Comparison of ENCODE assay signal across 20 cellular contexts in genomic region chr10:63543576-63543962, GRCh38. TPM values are rescaled to one million over a fixed set of nuclear protein-coding genes. Genes with fewer than 3 reads are reported as not detected.
DNase-seq lines count a peak whose midpoint lies in the region; ATAC-seq, FAIRE-seq and TF ChIP-seq lines count a peak whose summit lies in the region.
"Had no signal": no experiment of that assay in that cellular context is flagged by ENCODE, and none has a peak within 500 bp of the region (broad histone marks: within the 10 kb centered on the region; RNA-seq: fewer than 3 reads in every experiment).

No MANE protein-coding gene starts in this region.

- no peak for TF ChIP-seq EP300 in A549 (IDR thresholded peaks at IDR 0.05)

- no peak for DNase-seq in A549 (ENCODE audit: low read depth in 1 of 2, low spot score in 1 of 2)
- DNase-seq in GM12891 (ENCODE audit: insufficient read length, low spot score): no peak
- DNase-seq in Panc1 (ENCODE audit: low read depth, low spot score): no peak
- no peak for DNase-seq in epithelial cell of prostate (ENCODE audit: low read depth, low spot score)
- DNase-seq in caudate nucleus (lab: John Stamatoyannopoulos, UW): no peak
- no peak for DNase-seq in heart right ventricle
- DNase-seq: CD8-positive, alpha-beta T cell; DMS79 treated with DMSO at 0.1 percent for 48 hours; NCI-H1105; NCI-H1694; NCI-H2081 treated with DMSO at 0.1 percent for 48 hours; NCI-H748 treated with DMSO at 0.1 percent for 48 hours; OCI-M1; SHP77 had no signal

- TF ChIP-seq RAD21 in A549 (conservative IDR thresholded peaks at IDR 0.05 in 1 of 2, IDR thresholded peaks at IDR 0.05 in 1 of 2): no peak

- H3K27me3 ChIP-seq in Panc1 (ENCODE audit: control insufficient read depth, insufficient read depth, low read length): no peaks in the 10 kb centered on the region
- no peaks in the 10 kb centered on the region for H3K27me3 ChIP-seq in heart right ventricle
- H3K27me3 ChIP-seq: BLaER1, MG63 had no signal

- CTCF ChIA-PET in A549 (lab: Yijun Ruan, JAX): interaction anchor here (0.7 to 1.3 kb wide), 2 partner anchors 21 to 53 kb away, joined by 3 read pairs; no protein-coding TSS in a partner anchor
- CTCF ChIA-PET in Panc1 (lab: Charles Lee): no interaction called here

- peak overlapping the region; percentile 9; the same call in 1 of the 3 replicates for H3K4me2 ChIP-seq in A549
- H3K4me2 ChIP-seq: BLaER1 had no signal

- no peak for TF ChIP-seq POLR2A in A549 (IDR thresholded peaks at IDR 0.05; ENCODE audit: low read length)
- TF ChIP-seq POLR2A in GM12891 (IDR thresholded peaks at IDR 0.05; ENCODE audit: low read depth, low read length): no peak

- H3K4me3 ChIP-seq in A549: no peak overlapping the region
- H3K4me3 ChIP-seq in Panc1 (ENCODE audit: low read depth in 2 of 2, low read length in 2 of 2): no peak overlapping the region
- no peak overlapping the region for H3K4me3 ChIP-seq in heart right ventricle
- H3K4me3 ChIP-seq: BLaER1, MG63, SK-N-MC had no signal

- no peaks in the 10 kb centered on the region for H3K36me3 ChIP-seq in Panc1 (ENCODE audit: control insufficient read depth, insufficient read depth, low read length)
- peaks cover 0 to 4% (median 0%) of the 10 kb centered on the region in 9 donors for H3K36me3 ChIP-seq in heart right ventricle

- no peak for FAIRE-seq in A549 (lab: Jason Lieb, UNC)
- FAIRE-seq in GM12891 (lab: Jason Lieb, UNC): peak; percentile 45
- FAIRE-seq: A204.1 had no signal

- H3K9me3 ChIP-seq in A549 (no peaks in the 10 kb centered on the region), Panc1 (ENCODE audit: control insufficient read depth, insufficient read depth, low read depth, low read length) (no peaks in the 10 kb centered on the region), heart right ventricle (no peaks in the 10 kb centered on the region)
- H3K9me3 ChIP-seq: MG63 had no signal

- POLR2A ChIA-PET in A549 (lab: Yijun Ruan, JAX) (no interaction called here), Panc1 (lab: Charles Lee) (no interaction called here)

- 65% methylated on average over 7 of the region's 7 CpGs for WGBS in A549 (ENCODE audit: missing lambda C conversion rate)
- 90 to 95% methylated on average over 7 of the region's 7 CpGs for WGBS in heart right ventricle, 2 donors

- TF ChIP-seq CTCF in A549 (IDR thresholded peaks at IDR 0.05) (no peak), Panc1 (IDR thresholded peaks at IDR 0.05) (no peak), heart right ventricle (IDR thresholded peaks at IDR 0.05) (no peak)

- no TSS peak for BruUV-seq in Panc1 (replicated peaks; lab: Mats Ljungman, UMichigan)

- in situ Hi-C loops in Panc1 (cut with HindIII; ENCODE audit: low pct_unique_long_range_greater_than_20kb, low sequenced_read_pairs): no loop called here

- no peak for ATAC-seq in A549
- no peak for ATAC-seq in Panc1
- no peak for ATAC-seq in HG02970 (IDR thresholded peaks at IDR 0.05; ENCODE audit: low FRiP score, unreplicated experiment)
- ATAC-seq in HG03097 (IDR thresholded peaks at IDR 0.05; ENCODE audit: low FRiP score, unreplicated experiment): no peak
- ATAC-seq in heart right ventricle: no peak
- ATAC-seq: CD8-positive, alpha-beta T cell had no signal

- intact Hi-C loops in Panc1 (cut with micrococcal nuclease; ENCODE audit: unreplicated experiment): no loop called here
- intact Hi-C loops in heart right ventricle (cut with DNase I): no loop called here

- H3K4me1 ChIP-seq in A549 (peaks cover 28% of the 10 kb centered on the region), Panc1 (ENCODE audit: control insufficient read depth, insufficient read depth, low read length) (peaks cover 19% of the 10 kb centered on the region), heart right ventricle (peaks cover 2 to 53% (median 28%) of the 10 kb centered on the region in 9 donors)

- H3K27ac ChIP-seq in A549 (no peak overlapping the region), Panc1 (ENCODE audit: low read length) (peak overlapping the region; percentile 60), epithelial cell of prostate (peak overlapping the region; percentile 1), caudate nucleus (ENCODE audit: low read depth, low read length) (no peak overlapping the region), heart right ventricle (peak overlapping the region in 1 of 10 donors; percentile 20)
- H3K27ac ChIP-seq: BLaER1, SK-N-MC had no signal

TF ChIP-seq in A549, 52 proteins besides CTCF, POLR2A, EP300 and RAD21 (continues in another document):
- TF ChIP-seq BHLHE40 (IDR thresholded peaks at IDR 0.05; ENCODE audit: low read depth, low read length): no peak
- TF ChIP-seq ESRRA (IDR thresholded peaks at IDR 0.05; ENCODE audit: borderline replicate concordance, low read length): no peak
- TF ChIP-seq ZNF302 (CRISPR knock-in tag; IDR thresholded peaks at IDR 0.05): no peak
- no peak for TF ChIP-seq HOXB5 (CRISPR knock-in tag; IDR thresholded peaks at IDR 0.05)
- TF ChIP-seq TFCP2L1 (CRISPR knock-in tag; IDR thresholded peaks at IDR 0.05): no peak
- TF ChIP-seq KDM1A (IDR thresholded peaks at IDR 0.05; ENCODE audit: low read depth): no peak
- no peak for TF ChIP-seq HOXB13 (CRISPR knock-in tag; IDR thresholded peaks at IDR 0.05; ENCODE audit: low read depth)
- no peak for TF ChIP-seq FOSL2 (IDR thresholded peaks at IDR 0.05)
- TF ChIP-seq FOSL2 (CRISPR knock-in tag; IDR thresholded peaks at IDR 0.05): no peak
- TF ChIP-seq CHD4 (IDR thresholded peaks at IDR 0.05; ENCODE audit: borderline replicate concordance): no peak
- TF ChIP-seq BCL3 (IDR thresholded peaks at IDR 0.05): no peak
- no peak for TF ChIP-seq RNF2 (IDR thresholded peaks at IDR 0.05; ENCODE audit: borderline replicate concordance, low read depth)

TF ChIP-seq in GM12891, 5 proteins besides CTCF, POLR2A, EP300 and RAD21:
- TF ChIP-seq TAF1 (IDR thresholded peaks at IDR 0.05; ENCODE audit: low read depth, low read length): no peak
- TF ChIP-seq PAX5 (IDR thresholded peaks at IDR 0.05; ENCODE audit: insufficient read depth, low read length, severe bottlenecking): no peak
- TF ChIP-seq POU2F2 (IDR thresholded peaks at IDR 0.05; ENCODE audit: low read depth, low read length): no peak
- TF ChIP-seq SPI1 (IDR thresholded peaks at IDR 0.05; ENCODE audit: low read depth, low read length): no peak
- TF ChIP-seq POLR2AphosphoS5 (IDR thresholded peaks at IDR 0.05; ENCODE audit: low read depth, low read length): no peak

RNA-seq across cellular contexts. Expression of gene REEP3, which starts 22.4 kb away (rescaled TPM):
- polyA plus RNA-seq in A549 (2011; rRNA removed) (26.3 and 35.8 TPM in 2 replicates), A549 (2017; fragmentation: RNase III; extraction: RNeasy Plus Mini Kit Qiagen cat#74134 plus additional on column Dnase treatment) (16.1 to 19.6 TPM (median 17.9 TPM) in 3 replicates), heart right ventricle (10 to 100 TPM in 1 of 2 donors, 1 to 10 TPM in 1; 9.9 to 13.7 TPM)
- 8.0 and 9.3 TPM in 2 replicates for polyA plus RNA-seq in A549 (2012; cell fraction: cytosol; rRNA removed)
- 2.8 and 4.4 TPM in 2 replicates for polyA plus RNA-seq in A549 (2012; cell fraction: nucleus; rRNA removed)
- 12.1 and 12.5 TPM in 2 replicates for polyA minus RNA-seq in A549 (2011; rRNA and poly(A)+ RNA removed)
- polyA plus RNA-seq in GM12891 (2012; ENCODE audit: low read depth, missing spikeins): 4.5 TPM
- total RNA-seq in Panc1 (2021; ENCODE audit: unreplicated experiment) (135 TPM), heart right ventricle (10 to 100 TPM; 12.3 to 27.7 (median 18.1) TPM)
- polyA plus RNA-seq in Panc1 (2012; ENCODE audit: insufficient read length): 42.3 TPM

Comparison
In these comparisons a context has a peak if more than half of its experiments do, and no peak if none do; other contexts are left out.
1. H3K27ac ChIP-seq: peak in Panc1 (single experiment) and epithelial cell of prostate (single experiment); none in A549 (0 of 2) and caudate nucleus (single experiment).